ENCODE assay signal across 9 cellular contexts in the genomic region with DNA sequence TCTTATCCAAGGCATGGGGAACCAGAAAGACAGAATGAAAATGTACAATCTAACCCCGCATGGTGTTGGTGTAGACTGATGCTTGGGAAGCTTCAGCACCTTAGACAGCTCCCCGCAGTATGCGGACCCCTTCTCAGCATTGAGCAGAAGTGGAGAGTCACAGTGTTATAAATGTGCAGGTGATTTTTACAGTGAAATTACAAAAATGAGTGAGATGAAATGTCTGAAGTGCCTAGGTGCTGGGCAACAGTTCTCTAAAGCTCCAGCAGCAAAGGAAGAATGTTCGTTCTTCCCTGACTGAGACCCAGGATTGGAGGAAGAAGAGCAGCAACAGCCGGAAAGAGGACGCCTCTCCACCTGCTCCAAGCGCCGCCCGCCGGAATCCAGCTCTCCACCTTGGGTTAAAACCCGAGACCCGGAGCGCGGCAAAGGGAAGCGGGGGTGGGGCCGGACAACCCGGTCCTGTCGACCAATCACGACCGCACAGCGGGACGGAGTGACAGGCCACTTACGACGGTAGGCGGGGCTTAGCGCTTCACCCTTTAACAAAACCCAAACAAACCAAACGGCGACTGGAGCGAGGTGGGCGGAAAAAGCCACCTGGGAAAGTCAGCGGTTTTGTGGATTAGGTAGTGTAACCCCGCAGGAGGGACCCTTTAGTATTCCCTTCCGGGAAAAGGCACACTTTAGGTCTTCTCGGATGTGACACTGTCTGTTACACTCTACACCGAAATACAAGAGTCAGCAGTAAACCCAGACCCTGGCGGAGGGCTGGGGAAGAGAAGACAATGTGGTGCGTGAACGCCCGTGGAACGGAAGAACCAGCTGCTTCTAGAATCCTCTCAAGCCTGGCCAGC. TPM values are rescaled to one million over a fixed set of nuclear protein-coding genes. Genes with fewer than 3 reads are reported as not detected.
A peak's percentile ranks its signal among the peaks of the same experiment; 100 is the strongest.
DNase-seq lines count a peak whose midpoint lies in the region; ATAC-seq and TF ChIP-seq lines count a peak whose summit lies in the region.
"Had no signal": no experiment of that assay in that cellular context is flagged by ENCODE, and none has a peak within 500 bp of the region (broad histone marks: within the 10 kb centered on the region; RNA-seq: fewer than 3 reads in every experiment).

A gene (minus strand): TSS at position 403 of the 857 bp plus-strand sequence. CDS start 436 bp downstream, outside the sequence.

- no peaks in the 10 kb centered on the region for H3K27me3 ChIP-seq in endocrine pancreas (ENCODE audit: control insufficient read depth, insufficient read depth, low read length)
- H3K27me3 ChIP-seq: SJSA1 had no signal

- intact Hi-C loops in mucosa of descending colon (cut with DNase I, micrococcal nuclease): no loop called here
- intact Hi-C loops in activated T-helper 1 cell treated with anti-CD3 and anti-CD28 coated beads, Interleukin-12 subunit alpha, Interleukin-12 subunit beta, Interleukin-2, Interleukin-4 antibody, amounts not matched to agents 30 ng/mL and 10 ng/mL and 1 ng/mL, durations not matched to agents 14 hours and 24 hours and 36 hours (cut with micrococcal nuclease): no loop called here

- H3K9me3 Mint-ChIP-seq in activated T-helper 1 cell treated with anti-CD3 and anti-CD28 coated beads, Interleukin-12 subunit alpha, Interleukin-12 subunit beta, Interleukin-2, Interleukin-4 antibody, amounts not matched to agents 30 ng/mL and 10 ng/mL and 1 ng/mL, durations not matched to agents 14 hours and 24 hours and 36 hours: no peaks in the 10 kb centered on the region

- H3K36me3 ChIP-seq in endocrine pancreas (ENCODE audit: control insufficient read depth, insufficient read depth, low read length): no peaks in the 10 kb centered on the region
- H3K36me3 ChIP-seq in mucosa of descending colon (ENCODE audit: low read depth): no peaks in the 10 kb centered on the region
- H3K36me3 ChIP-seq: SJSA1 had no signal

- in situ Hi-C loops in SK-MEL-5 (cut with HindIII; ENCODE audit: low pct_unique_long_range_greater_than_20kb, low sequenced_read_pairs): no loop called here

- H3K36me3 Mint-ChIP-seq in activated T-helper 1 cell treated with anti-CD3 and anti-CD28 coated beads, Interleukin-12 subunit alpha, Interleukin-12 subunit beta, Interleukin-2, Interleukin-4 antibody, amounts not matched to agents 30 ng/mL and 10 ng/mL and 1 ng/mL, durations not matched to agents 14 hours and 24 hours and 36 hours (ENCODE audit: low read depth): no peaks in the 10 kb centered on the region

- H3K27me3 Mint-ChIP-seq in activated T-helper 1 cell treated with anti-CD3 and anti-CD28 coated beads, Interleukin-12 subunit alpha, Interleukin-12 subunit beta, Interleukin-2, Interleukin-4 antibody, amounts not matched to agents 30 ng/mL and 10 ng/mL and 1 ng/mL, durations not matched to agents 14 hours and 24 hours and 36 hours (ENCODE audit: insufficient read depth): peaks cover 8% of the 10 kb centered on the region

- ATAC-seq in GM21390 (IDR thresholded peaks at IDR 0.05; ENCODE audit: unreplicated experiment) (peak; percentile 70), mucosa of descending colon (peak; percentile 55)

- H3K27ac Mint-ChIP-seq in activated T-helper 1 cell treated with anti-CD3 and anti-CD28 coated beads, Interleukin-12 subunit alpha, Interleukin-12 subunit beta, Interleukin-2, Interleukin-4 antibody, amounts not matched to agents 30 ng/mL and 10 ng/mL and 1 ng/mL, durations not matched to agents 14 hours and 24 hours and 36 hours: no peak within 1 kb of the TSS

- peaks cover 3% of the 10 kb centered on the region for H3K4me1 ChIP-seq in endocrine pancreas (ENCODE audit: control insufficient read depth, insufficient read depth, low read length)
- no peaks in the 10 kb centered on the region for H3K4me1 ChIP-seq in mucosa of descending colon (ENCODE audit: low read depth)
- H3K4me1 ChIP-seq: SJSA1 had no signal

- DNase-seq in DMS79 treated with DMSO at 0.1 percent for 48 hours (lab: John Stamatoyannopoulos, UW) (peak; percentile 0), Kasumi-1 (lab: John Stamatoyannopoulos, UW) (peak; percentile 18 to 35), SK-MEL-5 (ENCODE audit: low read depth, low spot score) (peak; percentile 77), mucosa of descending colon (peak; percentile 7 to 60 (median 24)), AML-193 (lab: John Stamatoyannopoulos, UW) (no peak)
- DNase-seq in activated T-helper 1 cell treated with anti-CD3 and anti-CD28 coated beads, Interleukin-12 subunit alpha, Interleukin-12 subunit beta, Interleukin-2, Interleukin-4 antibody, amounts not matched to agents 30 ng/mL and 10 ng/mL and 1 ng/mL, durations not matched to agents 14 hours and 24 hours and 36 hours (ENCODE audit: low spot score): no peak

- peaks cover 6% of the 10 kb centered on the region for H3K4me1 Mint-ChIP-seq in activated T-helper 1 cell treated with anti-CD3 and anti-CD28 coated beads, Interleukin-12 subunit alpha, Interleukin-12 subunit beta, Interleukin-2, Interleukin-4 antibody, amounts not matched to agents 30 ng/mL and 10 ng/mL and 1 ng/mL, durations not matched to agents 14 hours and 24 hours and 36 hours (ENCODE audit: low read depth)

- H3K9me3 ChIP-seq in endocrine pancreas (ENCODE audit: control insufficient read depth, low read length) (no peaks in the 10 kb centered on the region), mucosa of descending colon (no peaks in the 10 kb centered on the region)
- H3K9me3 ChIP-seq: SJSA1 had no signal

- TF ChIP-seq CTCF in mucosa of descending colon (IDR thresholded peaks at IDR 0.05): no peak

- no peak within 1 kb of the TSS for H3K4me3 Mint-ChIP-seq in activated T-helper 1 cell treated with anti-CD3 and anti-CD28 coated beads, Interleukin-12 subunit alpha, Interleukin-12 subunit beta, Interleukin-2, Interleukin-4 antibody, amounts not matched to agents 30 ng/mL and 10 ng/mL and 1 ng/mL, durations not matched to agents 14 hours and 24 hours and 36 hours

- peak within 1 kb of the TSS; percentile 82 for H3K9ac ChIP-seq in endocrine pancreas (ENCODE audit: control insufficient read depth, insufficient read depth, low read length)

- H3K4me3 ChIP-seq in endocrine pancreas (ENCODE audit: control insufficient read depth, insufficient read depth, low read length): peak within 1 kb of the TSS; percentile 93
- H3K4me3 ChIP-seq in mucosa of descending colon: no peak within 1 kb of the TSS
- H3K4me3 ChIP-seq: SJSA1 had no signal

RNA-seq across cellular contexts. Expression of the gene that starts here (rescaled TPM):
- not detected in 2 replicates for total RNA-seq in SK-MEL-5 (2014; rRNA removed; shearing (Covaris generic))
- not detected in 2 replicates for polyA plus RNA-seq in SK-MEL-5 (2015; cell fraction: cytosol; rRNA removed)
- polyA plus RNA-seq in SK-MEL-5 (2015; cell fraction: nucleus; rRNA removed): not detected in 2 replicates
- under 1 TPM in 1 of 3 donors, not detected in 2; 0.09 TPM for total RNA-seq in mucosa of descending colon
- total RNA-seq in activated T-helper 1 cell treated with anti-CD3 and anti-CD28 coated beads, Interleukin-12 subunit alpha, Interleukin-12 subunit beta, Interleukin-2, Interleukin-4 antibody, amounts not matched to agents 30 ng/mL and 10 ng/mL and 1 ng/mL, durations not matched to agents 14 hours and 24 hours and 36 hours: not detected in 2 replicates
- total RNA-seq: SJSA1 had no signal

Comparison
In these comparisons a context has a peak if more than half of its experiments do, and no peak if none do; other contexts are left out.
1. Peak in DNase-seq in SK-MEL-5; RNA of the gene not detected or under 1 TPM.
2. Peak in DNase-seq and ATAC-seq in mucosa of descending colon; RNA of the gene not detected or under 1 TPM.
3. DNase-seq: peak in DMS79 treated with DMSO at 0.1 percent for 48 hours (single experiment) and Kasumi-1 (2 of 2); none in AML-193 (0 of 2) and activated T-helper 1 cell treated with anti-CD3 and anti-CD28 coated beads, Interleukin-12 subunit alpha, Interleukin-12 subunit beta, Interleukin-2, Interleukin-4 antibody, amounts not matched to agents 30 ng/mL and 10 ng/mL and 1 ng/mL, durations not matched to agents 14 hours and 24 hours and 36 hours (single experiment).